Comparison of ENCODE assay signal across 32 cellular contexts in genomic region chr18:35637226-35637625, GRCh38.
"Had no signal": no experiment of that assay in that cellular context is flagged by ENCODE, and none has a peak within 500 bp of the region (broad histone marks: within the 10 kb centered on the region; RNA-seq: fewer than 3 reads in every experiment).

No MANE protein-coding gene starts in this region.

- DNase-seq: activated CD4-positive, alpha-beta memory T cell treated with anti-CD3 and anti-CD28 coated beads, Interleukin-2, amount 10 ng/mL, durations not matched to agents 7 days and 5 days; activated CD4-positive, alpha-beta T cell treated with anti-CD3 and anti-CD28 coated beads for 1 hour; activated CD4-positive, alpha-beta T cell treated with anti-CD3 and anti-CD28 coated beads for 4 hours; activated CD4-positive, alpha-beta T cell treated with anti-CD3 and anti-CD28 coated beads, Interleukin-2, amount 10 ng/mL, durations not matched to agents 7 days and 5 days; activated CD4-positive, alpha-beta T cell treated with anti-CD3 and anti-CD28 coated beads, Interleukin-2, amount 50 U/mL, for 4 hours; activated CD8-positive, alpha-beta memory T cell treated with anti-CD3 and anti-CD28 coated beads for 24 hours; activated effector memory CD4-positive, alpha-beta T cell treated with Interleukin-2 at 50 U/mL for 16 hours; activated gamma-delta T cell treated with Interleukin-2 at 50 U/mL for 16 hours; activated naive CD4-positive, alpha-beta T cell treated with anti-CD3 and anti-CD28 coated beads, Interleukin-2, amount 50 U/mL, for 16 hours; activated naive CD4-positive, alpha-beta T cell treated with Interleukin-2 at 50 U/mL for 16 hours; activated T-cell treated with anti-CD3 and anti-CD28 coated beads, Interleukin-2, amount 50 U/mL, for 4 hours; amniotic stem cell; anterior cingulate cortex; brain microvascular endothelial cell; dorsolateral prefrontal cortex; effector memory CD4-positive, alpha-beta T cell; foreskin fibroblast; head of caudate nucleus; T-helper 1 cell; T-helper 17 cell; T1000 had no signal

- H3K4me1 Mint-ChIP-seq: activated CD4-positive, alpha-beta memory T cell treated with anti-CD3 and anti-CD28 coated beads, Interleukin-2, amount 10 ng/mL, durations not matched to agents 7 days and 5 days; activated CD4-positive, alpha-beta T cell treated with anti-CD3 and anti-CD28 coated beads, Interleukin-2, amount 10 ng/mL, durations not matched to agents 7 days and 5 days; activated T-helper 17 cell treated with anti-CD3 and anti-CD28 coated beads, Interleukin-2, amount 50 U/mL, for 72 hours had no signal

- FAIRE-seq: astrocyte, bronchial epithelial cell, endothelial cell of umbilical vein, frontal cortex had no signal

- H3K27me3 Mint-ChIP-seq: activated CD4-positive, alpha-beta memory T cell treated with anti-CD3 and anti-CD28 coated beads, Interleukin-2, amount 10 ng/mL, durations not matched to agents 7 days and 5 days; activated CD4-positive, alpha-beta T cell treated with anti-CD3 and anti-CD28 coated beads, Interleukin-2, amount 10 ng/mL, durations not matched to agents 7 days and 5 days; activated naive CD8-positive, alpha-beta T cell; activated T-helper 17 cell treated with anti-CD3 and anti-CD28 coated beads, Interleukin-2, amount 50 U/mL, for 72 hours; central memory CD8-positive, alpha-beta T cell; dendritic cell treated with granulocyte-macrophage colony-stimulating factor and Interleukin-4, amounts not matched to agents 40 ng/mL and 50 ng/mL, for 4 days; T-helper 17 cell had no signal

- H3K9me3 Mint-ChIP-seq: activated T-helper 17 cell treated with anti-CD3 and anti-CD28 coated beads, Interleukin-2, amount 50 U/mL, for 72 hours; central memory CD8-positive, alpha-beta T cell had no signal

- H3K27ac Mint-ChIP-seq: activated CD4-positive, alpha-beta memory T cell treated with anti-CD3 and anti-CD28 coated beads, Interleukin-2, amount 10 ng/mL, durations not matched to agents 7 days and 5 days; activated CD4-positive, alpha-beta T cell treated with anti-CD3 and anti-CD28 coated beads, Interleukin-2, amount 10 ng/mL, durations not matched to agents 7 days and 5 days; activated naive CD8-positive, alpha-beta T cell; activated T-helper 17 cell treated with anti-CD3 and anti-CD28 coated beads, Interleukin-2, amount 50 U/mL, for 72 hours; dendritic cell treated with granulocyte-macrophage colony-stimulating factor and Interleukin-4, amounts not matched to agents 40 ng/mL and 50 ng/mL, for 4 days; T-helper 17 cell; T-helper 2 cell treated with Interferon-gamma antibody and Interleukin-4, amounts not matched to agents 5 μg/mL and 100 μg/mL, for 36 hours had no signal

- H3K4me3 Mint-ChIP-seq: activated CD4-positive, alpha-beta memory T cell treated with anti-CD3 and anti-CD28 coated beads, Interleukin-2, amount 10 ng/mL, durations not matched to agents 7 days and 5 days; activated CD4-positive, alpha-beta T cell treated with anti-CD3 and anti-CD28 coated beads, Interleukin-2, amount 10 ng/mL, durations not matched to agents 7 days and 5 days; activated naive CD8-positive, alpha-beta T cell; activated T-cell treated with anti-CD3 and anti-CD28 coated beads, Interleukin-2, amount 50 U/mL, for 4 hours; activated T-helper 17 cell treated with anti-CD3 and anti-CD28 coated beads, Interleukin-2, amount 50 U/mL, for 72 hours; central memory CD8-positive, alpha-beta T cell; dendritic cell treated with granulocyte-macrophage colony-stimulating factor and Interleukin-4, amounts not matched to agents 40 ng/mL and 50 ng/mL, for 4 days; T-helper 17 cell; T-helper 2 cell treated with Interferon-gamma antibody and Interleukin-4, amounts not matched to agents 5 μg/mL and 100 μg/mL, for 36 hours had no signal

- H3K27me3 ChIP-seq: brain microvascular endothelial cell, dorsolateral prefrontal cortex had no signal

- ATAC-seq: activated T-cell treated with anti-CD3 and anti-CD28 coated beads, Interleukin-2, amount 50 U/mL, for 4 hours; activated T-helper 17 cell treated with anti-CD3 and anti-CD28 coated beads, Interleukin-2, amount 50 U/mL, for 72 hours; T-helper 17 cell had no signal

- H3K27ac ChIP-seq: brain microvascular endothelial cell, coronary artery, dorsolateral prefrontal cortex, epithelial cell of prostate had no signal

- H3K4me3 ChIP-seq: coronary artery, dorsolateral prefrontal cortex had no signal
